9 cellular contexts compared by ENCODE assay signal in the genomic region with DNA sequence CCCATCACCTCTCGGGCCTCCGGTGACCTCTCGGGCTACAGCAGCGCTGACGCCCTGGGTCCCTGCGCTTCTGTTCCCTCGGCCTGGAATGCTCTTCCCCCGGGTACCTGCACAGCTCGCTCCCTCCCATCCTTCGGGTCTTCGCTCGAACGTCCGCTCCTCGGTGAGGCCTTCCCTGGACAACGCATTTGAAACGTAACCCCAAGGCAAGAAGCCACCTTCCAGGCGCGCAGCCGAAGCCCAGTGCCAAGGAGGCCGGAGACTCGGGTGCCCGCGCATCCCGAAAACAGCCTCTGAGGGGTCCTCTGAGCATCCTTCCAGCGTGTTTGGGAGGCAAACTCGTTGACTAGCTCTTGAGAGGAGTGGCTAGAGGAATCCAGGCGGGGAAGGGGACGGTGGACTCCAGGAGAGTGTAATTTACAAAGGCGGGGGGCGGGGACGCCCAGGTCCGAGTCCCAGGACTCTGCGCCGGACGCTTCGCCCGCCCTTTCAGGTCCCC.
DNase-seq lines count a peak whose midpoint lies in the region; ATAC-seq, FAIRE-seq and TF ChIP-seq lines count a peak whose summit lies in the region.
"Had no signal": no experiment of that assay in that cellular context is flagged by ENCODE, and none has a peak within 500 bp of the region (broad histone marks: within the 10 kb centered on the region; RNA-seq: fewer than 3 reads in every experiment).

No MANE protein-coding gene starts in this region.

- H3K27me3 ChIP-seq in DND-41 (ENCODE audit: insufficient read depth, low read length, poor library complexity) (no peaks in the 10 kb centered on the region), parathyroid adenoma (ENCODE audit: control insufficient read depth, insufficient read depth, low read length) (peaks cover 5% of the 10 kb centered on the region), HAP-1 (ENCODE audit: low read depth) (no peaks in the 10 kb centered on the region)

- no peak overlapping the region for H3K9ac ChIP-seq in DND-41 (ENCODE audit: low read depth, low read length)
- H3K9ac ChIP-seq in parathyroid adenoma: no peak overlapping the region

- H3K9me3 ChIP-seq in DND-41 (ENCODE audit: insufficient read depth, low read length, severe bottlenecking): no peaks in the 10 kb centered on the region
- no peaks in the 10 kb centered on the region for H3K9me3 ChIP-seq in parathyroid adenoma (ENCODE audit: control insufficient read depth, low read length)
- 0 out of 2 replicates have a peak, but pooled peaks cover 2% of the 10 kb centered on the region for H3K9me3 ChIP-seq in HAP-1

- H3K4me2 ChIP-seq in DND-41 (ENCODE audit: insufficient read depth, low read length): peak overlapping the region; percentile 52
- H3K4me2 ChIP-seq in parathyroid adenoma (ENCODE audit: low read length): peak overlapping the region; percentile 42

- TF ChIP-seq CTCF in DND-41 (IDR thresholded peaks at IDR 0.05; ENCODE audit: borderline replicate concordance, extremely low read depth, low read length, poor library complexity, severe bottlenecking): no peak
- TF ChIP-seq CTCF in fibroblast of villous mesenchyme (IDR thresholded peaks at IDR 0.05; ENCODE audit: insufficient read depth, low read depth, low read length): no peak
- TF ChIP-seq CTCF in parathyroid adenoma (IDR thresholded peaks at IDR 0.05): no peak
- no peak for TF ChIP-seq CTCF in D721Med (IDR thresholded peaks at IDR 0.05; ENCODE audit: insufficient read depth, missing control alignments)

- H4K20me1 ChIP-seq in DND-41 (ENCODE audit: insufficient read depth, low read length): no peaks in the 10 kb centered on the region

- H3K4me1 ChIP-seq in DND-41 (ENCODE audit: insufficient read depth, low read length) (peaks cover 19% of the 10 kb centered on the region), parathyroid adenoma (no peaks in the 10 kb centered on the region), HAP-1 (no peaks in the 10 kb centered on the region; the same call in 1 of the 2 replicates)

- H2AFZ ChIP-seq in DND-41 (ENCODE audit: low read depth, low read length): no peak overlapping the region
- peak overlapping the region; percentile 76 for H2AFZ ChIP-seq in parathyroid adenoma

- H3K27ac ChIP-seq in DND-41 (ENCODE audit: low read length) (no peak overlapping the region), parathyroid adenoma (no peak overlapping the region)

- H3K36me3 ChIP-seq in DND-41 (ENCODE audit: insufficient read depth, low read length) (no peaks in the 10 kb centered on the region), parathyroid adenoma (ENCODE audit: control insufficient read depth, insufficient read depth, low read length) (no peaks in the 10 kb centered on the region), HAP-1 (replicated peaks) (no peaks in the 10 kb centered on the region)

- in situ Hi-C loops in HAP-1 (cut with MboI; ENCODE audit: low sequenced_read_pairs): no loop called here

- FAIRE-seq in D721Med (lab: Jason Lieb, UNC): no peak
- FAIRE-seq: islet of Langerhans had no signal

- H3K4me3 ChIP-seq in DND-41 (ENCODE audit: low read depth in 1 of 2, low read length in 2 of 2): peak overlapping the region in 1 of 2 experiments; percentile 22; a peak in 1 of 4 replicates
- H3K4me3 ChIP-seq in fibroblast of villous mesenchyme (ENCODE audit: low read depth, low read length): peak overlapping the region; percentile 56
- no peak overlapping the region for H3K4me3 ChIP-seq in parathyroid adenoma (ENCODE audit: low read depth, low read length)
- no peak overlapping the region for H3K4me3 ChIP-seq in HAP-1

- no peak for DNase-seq in DND-41
- DNase-seq in SK-N-DZ (ENCODE audit: low spot score): peak; percentile 45
- peak; percentile 14 for DNase-seq in fibroblast of villous mesenchyme (ENCODE audit: low read depth)
- DNase-seq in HAP-1 (ENCODE audit: low spot score in 2 of 2): no peak
- no peak for DNase-seq in D721Med (ENCODE audit: insufficient read length, low spot score)
- DNase-seq in NCI-H1105 treated with DMSO at 0.1 percent for 48 hours (lab: John Stamatoyannopoulos, UW): no peak

- ATAC-seq in DND-41 (ENCODE audit: insufficient read depth, low read depth) (no peak), GM19395 (IDR thresholded peaks at IDR 0.05; ENCODE audit: unreplicated experiment) (no peak)

- H3K79me2 ChIP-seq in DND-41 (ENCODE audit: insufficient read depth, low read length) (no peaks in the 10 kb centered on the region), parathyroid adenoma (no peaks in the 10 kb centered on the region)

Comparison
In these comparisons a context has a peak if more than half of its experiments do, and no peak if none do; other contexts are left out.
1. DNase-seq: peak in SK-N-DZ (single experiment) and fibroblast of villous mesenchyme (single experiment); none in DND-41 (single experiment), HAP-1 (0 of 2), D721Med (single experiment) and NCI-H1105 treated with DMSO at 0.1 percent for 48 hours (single experiment).